ENCODE assay signal across 33 cellular contexts in genomic region chr15:47553933-47554332, GRCh38.
"Had no signal": no experiment of that assay in that cellular context is flagged by ENCODE, and none has a peak within 500 bp of the region (broad histone marks: within the 10 kb centered on the region; RNA-seq: fewer than 3 reads in every experiment).

No MANE protein-coding gene starts in this region.

- H3K27me3 ChIP-seq: body of pancreas, breast epithelium, MG63, Peyer's patch, SJSA1 had no signal

- H3K4me3 ChIP-seq: body of pancreas, breast epithelium, MG63, Peyer's patch, SJSA1 had no signal

- H3K27ac ChIP-seq: body of pancreas, breast epithelium, Peyer's patch, SJSA1 had no signal

- H3K36me3 ChIP-seq: breast epithelium, MG63, Peyer's patch, SJSA1 had no signal

- DNase-seq: activated CD4-positive, alpha-beta T cell treated with anti-CD3 and anti-CD28 coated beads for 36 hours; activated CD4-positive, alpha-beta T cell treated with anti-CD3 and anti-CD28 coated beads, Interleukin-2, amount 10 ng/mL, durations not matched to agents 7 days and 5 days; activated CD4-positive, alpha-beta T cell treated with anti-CD3 and anti-CD28 coated beads, Interleukin-2, amount 50 U/mL, for 48 hours; activated CD8-positive, alpha-beta T cell treated with anti-CD3 and anti-CD28 coated beads, Interleukin-2, amount 10 ng/mL, durations not matched to agents 7 days and 5 days; activated gamma-delta T cell treated with Interleukin-2 at 50 U/mL for 16 hours; activated naive CD4-positive, alpha-beta T cell treated with anti-CD3 and anti-CD28 coated beads for 36 hours; activated naive CD8-positive, alpha-beta T cell treated with anti-CD3 and anti-CD28 coated beads, Interleukin-2, amount 50 U/mL, for 24 hours; activated T-cell treated with anti-CD3 and anti-CD28 coated beads, Interleukin-2, amount 50 U/mL, for 24 hours; amniotic stem cell; body of pancreas; caudate nucleus; cerebellar nuclear complex; Kasumi-1; KG1; MG63; NCI-H1105; NCI-H1436; NCI-H1694; NCI-H1930; NCI-H2081 treated with DMSO at 0.1 percent for 48 hours; NCI-H226; NCI-H446 treated with DMSO at 0.1 percent for 48 hours; NCI-H524; PC-3; Peyer's patch; RPMI8226; SHP77 treated with DMSO at 0.1 percent for 48 hours; SK-N-SH had no signal

- ATAC-seq: activated CD4-positive, alpha-beta T cell treated with anti-CD3 and anti-CD28 coated beads for 36 hours; activated CD4-positive, CD25-positive, alpha-beta regulatory T cell treated with anti-CD3 and anti-CD28 coated beads, Interleukin-2, amount 50 U/mL, for 24 hours; activated CD8-positive, alpha-beta T cell treated with anti-CD3 and anti-CD28 coated beads, Interleukin-2, amount 10 ng/mL, durations not matched to agents 7 days and 5 days; activated naive CD4-positive, alpha-beta T cell treated with anti-CD3 and anti-CD28 coated beads, Interleukin-2, amount 50 U/mL, for 72 hours; activated naive CD8-positive, alpha-beta T cell treated with anti-CD3 and anti-CD28 coated beads, Interleukin-2, amount 50 U/mL, for 24 hours; body of pancreas; PC-3; WTC11 had no signal

- H3K4me1 ChIP-seq: breast epithelium, Peyer's patch, SJSA1 had no signal

- H3K9ac ChIP-seq: SK-N-SH had no signal

- H3K9me3 ChIP-seq: body of pancreas, breast epithelium, MG63, Peyer's patch, SJSA1, SK-N-SH had no signal
